8 cellular contexts compared by ENCODE assay signal in the genomic region with DNA sequence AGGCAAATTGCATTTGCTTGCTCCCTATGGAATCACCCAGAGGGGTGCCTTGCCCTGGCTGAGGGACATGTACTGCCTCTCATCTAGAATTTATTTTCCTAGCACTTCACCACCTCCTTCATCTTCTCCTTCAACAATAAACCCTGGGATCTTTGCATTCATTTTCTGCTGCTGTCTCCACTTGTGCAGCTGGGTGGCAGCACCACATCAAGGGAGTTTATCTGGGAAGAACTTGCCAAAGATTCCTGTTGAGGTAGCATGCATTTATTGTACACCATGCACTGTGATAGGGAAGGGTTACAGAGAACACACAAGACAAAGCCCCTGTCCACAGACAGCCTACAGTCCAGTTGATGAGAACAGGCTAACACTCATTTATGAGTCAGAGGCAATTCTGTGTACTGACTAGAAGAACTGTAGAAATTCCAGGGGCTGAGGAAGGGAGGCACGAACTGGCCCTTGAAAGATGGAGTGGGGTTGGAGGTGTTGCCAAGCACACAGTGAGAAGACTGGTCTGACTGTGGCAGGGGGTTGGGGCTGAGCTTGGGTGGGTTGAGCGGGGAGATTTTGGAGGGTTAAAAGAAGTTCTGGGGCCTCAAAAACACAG. TPM values are rescaled to one million over a fixed set of nuclear protein-coding genes. Genes with fewer than 3 reads are reported as not detected.
DNase-seq lines count a peak whose midpoint lies in the region; ATAC-seq and TF ChIP-seq lines count a peak whose summit lies in the region.

No MANE protein-coding gene starts in this region.

- no peak overlapping the region for H3K27ac Mint-ChIP-seq in chondrocyte (ENCODE audit: unreplicated experiment)
- H3K27ac Mint-ChIP-seq in mesothelial cell of epicardium = no peak overlapping the region

- H3K9me3 Mint-ChIP-seq in chondrocyte (ENCODE audit: low read depth) (no peaks in the 10 kb centered on the region), mesothelial cell of epicardium (no peaks in the 10 kb centered on the region)

- H3K27me3 Mint-ChIP-seq in chondrocyte (ENCODE audit: low read depth) = no peaks in the 10 kb centered on the region
- no peaks in the 10 kb centered on the region for H3K27me3 Mint-ChIP-seq in mesothelial cell of epicardium (ENCODE audit: low read depth)

- H3K36me3 Mint-ChIP-seq in chondrocyte (ENCODE audit: low read depth) = peaks cover 12% of the 10 kb centered on the region
- H3K36me3 Mint-ChIP-seq in mesothelial cell of epicardium = peaks cover 7% of the 10 kb centered on the region

- peak; percentile 5 for DNase-seq in NCI-H510A treated with DMSO at 0.1 percent for 48 hours (lab: John Stamatoyannopoulos, UW)
- no peak for DNase-seq in NCI-H510A (lab: John Stamatoyannopoulos, UW)
- peak; percentile 21 for DNase-seq in NCI-H2227 (lab: John Stamatoyannopoulos, UW; ENCODE audit: unreplicated experiment)
- DNase-seq in chondrocyte (ENCODE audit: low spot score) = no peak
- no peak for DNase-seq in mesothelial cell of epicardium (ENCODE audit: low spot score in 2 of 2, unreplicated experiment in 2 of 2)
- DNase-seq in cortex of kidney (lab: John Stamatoyannopoulos, UW) = no peak

- ATAC-seq in HG03439 (IDR thresholded peaks at IDR 0.05; ENCODE audit: unreplicated experiment) (no peak), HG03460 (IDR thresholded peaks at IDR 0.05; ENCODE audit: unreplicated experiment) (no peak)

- no peak overlapping the region for H3K4me3 Mint-ChIP-seq in chondrocyte (ENCODE audit: unreplicated experiment)
- H3K4me3 Mint-ChIP-seq in mesothelial cell of epicardium = no peak overlapping the region

- peaks cover 12% of the 10 kb centered on the region for H3K4me1 Mint-ChIP-seq in chondrocyte (ENCODE audit: low read depth)
- H3K4me1 Mint-ChIP-seq in mesothelial cell of epicardium = no peaks in the 10 kb centered on the region

- TF ChIP-seq CTCF in chondrocyte (IDR thresholded peaks at IDR 0.05) = peak; percentile 81
- TF ChIP-seq CTCF in mesothelial cell of epicardium (IDR thresholded peaks at IDR 0.05; ENCODE audit: unreplicated experiment) = peak; percentile 54

RNA-seq across cellular contexts. Expression of a gene that starts 17.5 kb away (rescaled TPM):
- total RNA-seq in chondrocyte (not detected in 3 replicates), mesothelial cell of epicardium (not detected in 3 replicates)

RNA-seq across cellular contexts. Expression of a gene that starts 30.0 kb away (rescaled TPM):
- total RNA-seq in chondrocyte (203 to 278 TPM (median 208 TPM) in 3 replicates), mesothelial cell of epicardium (253 to 258 TPM (median 255 TPM) in 3 replicates)

RNA-seq across cellular contexts. Expression of a gene that starts 56.5 kb away (rescaled TPM):
- total RNA-seq in chondrocyte (33.1 to 43.6 TPM (median 38.4 TPM) in 3 replicates), mesothelial cell of epicardium (65.5 to 69.6 TPM (median 68.4 TPM) in 3 replicates)

Comparison
In these comparisons a context has a peak if more than half of its experiments do, and no peak if none do; other contexts are left out.
1. DNase-seq: peak in NCI-H510A treated with DMSO at 0.1 percent for 48 hours (single experiment) and NCI-H2227 (single experiment); none in NCI-H510A (single experiment), chondrocyte (single experiment), mesothelial cell of epicardium (0 of 2) and cortex of kidney (single experiment).